In the genomic region with DNA sequence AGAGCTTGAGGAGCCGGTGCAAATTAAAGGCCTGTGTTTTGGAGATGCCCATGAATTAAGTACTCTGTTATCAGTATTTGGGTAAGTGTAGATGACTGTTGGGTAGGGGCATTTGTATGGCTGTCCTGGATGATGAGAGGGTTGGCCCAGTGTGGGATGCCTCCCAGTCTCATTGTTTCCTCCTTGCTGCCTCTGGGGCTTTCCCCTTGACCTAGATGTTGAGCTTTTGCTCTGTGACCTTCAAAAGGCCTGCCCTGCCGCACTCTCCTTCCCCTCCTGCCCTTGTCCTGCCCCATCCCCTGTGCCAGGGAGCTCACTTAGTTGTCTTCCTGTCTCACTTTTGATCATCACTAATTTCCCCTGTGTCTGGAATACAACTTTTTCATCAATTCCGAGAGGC, we compare ENCODE assay signal across 20 cellular contexts. TPM values are rescaled to one million over a fixed set of nuclear protein-coding genes. Genes with fewer than 3 reads are reported as not detected.
DNase-seq lines count a peak whose midpoint lies in the region; ATAC-seq lines count a peak whose summit lies in the region.
"Had no signal": no experiment of that assay in that cellular context is flagged by ENCODE, and none has a peak within 500 bp of the region (broad histone marks: within the 10 kb centered on the region; RNA-seq: fewer than 3 reads in every experiment).

No MANE protein-coding gene starts in this region.

- peak overlapping the region; percentile 26 to 99 (median 60); a peak in 20 of 22 replicates for H3K4me2 ChIP-seq in BLaER1 treated with 17β-estradiol and CSF1 and Interleukin-3, amounts not matched to agents 10 nM and 100 nM
- peak overlapping the region; percentile 32 for H3K4me2 ChIP-seq in skeletal muscle satellite cell (ENCODE audit: low read length)

- no peaks in the 10 kb centered on the region for H3K27me3 ChIP-seq in BLaER1 treated with 17β-estradiol and CSF1 and Interleukin-3, amounts not matched to agents 10 nM and 100 nM
- H3K27me3 ChIP-seq in skeletal muscle satellite cell (ENCODE audit: control insufficient read depth, insufficient read depth, low read length), result no peaks in the 10 kb centered on the region
- H3K27me3 ChIP-seq: gastrocnemius medialis, ovary, Peyer's patch had no signal

- peaks cover 31% of the 10 kb centered on the region for H3K36me3 Mint-ChIP-seq in activated T-helper 17 cell treated with anti-CD3 and anti-CD28 coated beads, Interleukin-2, amount 50 U/mL, for 72 hours (ENCODE audit: low read depth)

- peaks cover 0 to 1% (median 0%) of the 10 kb centered on the region in 11 experiments; a peak in 1 of 22 replicates for H3K9me3 ChIP-seq in BLaER1 treated with 17β-estradiol and CSF1 and Interleukin-3, amounts not matched to agents 10 nM and 100 nM (replicated peaks in 1 of 11)
- no peaks in the 10 kb centered on the region for H3K9me3 ChIP-seq in skeletal muscle satellite cell (replicated peaks; ENCODE audit: low read length)
- H3K9me3 ChIP-seq: gastrocnemius medialis, ovary, Peyer's patch had no signal

- H3K4me3 Mint-ChIP-seq in activated T-helper 17 cell treated with anti-CD3 and anti-CD28 coated beads, Interleukin-2, amount 50 U/mL, for 72 hours, result peak overlapping the region; percentile 81
- H3K4me3 Mint-ChIP-seq: CD8-positive, alpha-beta memory T cell; central memory CD8-positive, alpha-beta T cell; naive thymus-derived CD4-positive, alpha-beta T cell had no signal

- no peaks in the 10 kb centered on the region for H3K27me3 Mint-ChIP-seq in activated T-helper 17 cell treated with anti-CD3 and anti-CD28 coated beads, Interleukin-2, amount 50 U/mL, for 72 hours
- H3K27me3 Mint-ChIP-seq: CD8-positive, alpha-beta memory T cell; central memory CD8-positive, alpha-beta T cell; naive thymus-derived CD4-positive, alpha-beta T cell had no signal

- H3K36me3 ChIP-seq in BLaER1 treated with 17β-estradiol and CSF1 and Interleukin-3, amounts not matched to agents 10 nM and 100 nM, result peaks cover 7 to 82% (median 34%) of the 10 kb centered on the region in 11 experiments; a peak in 18 of 22 replicates
- H3K36me3 ChIP-seq in skeletal muscle satellite cell (ENCODE audit: insufficient read depth, low read length), result peaks cover 5% of the 10 kb centered on the region
- H3K36me3 ChIP-seq: gastrocnemius medialis, ovary, Peyer's patch had no signal

- H4K20me1 ChIP-seq in BLaER1 treated with 17β-estradiol and CSF1 and Interleukin-3, amounts not matched to agents 10 nM and 100 nM, result peaks cover 75 to 100% (median 98%) of the 10 kb centered on the region in 11 experiments; a peak in 20 of 22 replicates

- no peaks in the 10 kb centered on the region for H3K9me3 Mint-ChIP-seq in activated T-helper 17 cell treated with anti-CD3 and anti-CD28 coated beads, Interleukin-2, amount 50 U/mL, for 72 hours
- H3K9me3 Mint-ChIP-seq: CD8-positive, alpha-beta memory T cell; central memory CD8-positive, alpha-beta T cell; naive thymus-derived CD4-positive, alpha-beta T cell had no signal

- peak; percentile 27 to 47 for DNase-seq in activated CD4-positive, alpha-beta T cell treated with anti-CD3 and anti-CD28 coated beads, Interleukin-2, amount 50 U/mL, for 48 hours
- no peak for DNase-seq in activated CD4-positive, alpha-beta T cell treated with anti-CD3 and anti-CD28 coated beads, Interleukin-2, amount 50 U/mL, for 4 hours
- no peak for DNase-seq in mesenteric fat pad (ENCODE audit: low spot score)
- DNase-seq: activated CD4-positive, alpha-beta T cell treated with anti-CD3 and anti-CD28 coated beads, Interleukin-2, amount 50 U/mL, for 1 hour; anterior cingulate cortex; CD8-positive, alpha-beta memory T cell; DMS79; gastrocnemius medialis; MV-4-11; naive thymus-derived CD4-positive, alpha-beta T cell; NCI-H187; ovary; right cardiac atrium had no signal

- no peak overlapping the region for H3K9ac ChIP-seq in BLaER1 treated with 17β-estradiol and CSF1 and Interleukin-3, amounts not matched to agents 10 nM and 100 nM
- H3K9ac ChIP-seq in skeletal muscle satellite cell (ENCODE audit: low read depth, low read length), result no peak overlapping the region

- no peak overlapping the region for H3K27ac ChIP-seq in BLaER1 treated with 17β-estradiol and CSF1 and Interleukin-3, amounts not matched to agents 10 nM and 100 nM
- H3K27ac ChIP-seq: ovary, Peyer's patch had no signal

- peaks cover 43% of the 10 kb centered on the region for H3K4me1 Mint-ChIP-seq in activated T-helper 17 cell treated with anti-CD3 and anti-CD28 coated beads, Interleukin-2, amount 50 U/mL, for 72 hours

- peaks cover 24 to 77% (median 53%) of the 10 kb centered on the region in 10 experiments for H3K4me1 ChIP-seq in BLaER1 treated with 17β-estradiol and CSF1 and Interleukin-3, amounts not matched to agents 10 nM and 100 nM
- peaks cover 57% of the 10 kb centered on the region for H3K4me1 ChIP-seq in skeletal muscle satellite cell (ENCODE audit: control insufficient read depth, insufficient read depth, low read length)

- H3K4me3 ChIP-seq in BLaER1 treated with 17β-estradiol and CSF1 and Interleukin-3, amounts not matched to agents 10 nM and 100 nM, result no peak overlapping the region
- no peak overlapping the region for H3K4me3 ChIP-seq in skeletal muscle satellite cell (ENCODE audit: low read length)
- H3K4me3 ChIP-seq: gastrocnemius medialis, ovary, Peyer's patch had no signal

- peak overlapping the region; percentile 99 for H3K27ac Mint-ChIP-seq in activated T-helper 17 cell treated with anti-CD3 and anti-CD28 coated beads, Interleukin-2, amount 50 U/mL, for 72 hours

- peak; percentile 87 for ATAC-seq in activated T-helper 17 cell treated with anti-CD3 and anti-CD28 coated beads, Interleukin-2, amount 50 U/mL, for 72 hours (replicated peaks)
- ATAC-seq in HG03342 (IDR thresholded peaks at IDR 0.05; ENCODE audit: unreplicated experiment) (no peak), GM18868 (IDR thresholded peaks at IDR 0.05; ENCODE audit: unreplicated experiment) (no peak)
- ATAC-seq: gastrocnemius medialis; naive thymus-derived CD4-positive, alpha-beta T cell; right cardiac atrium had no signal

RNA-seq across cellular contexts. Expression of a gene that starts 10.0 kb away (rescaled TPM):
- 10 to 100 TPM; 49.7 to 53.6 TPM for total RNA-seq in activated T-helper 17 cell treated with anti-CD3 and anti-CD28 coated beads, Interleukin-2, amount 50 U/mL, for 72 hours
- total RNA-seq in skeletal muscle satellite cell (2012; rRNA removed), result 64.9 and 78.3 TPM in 2 replicates
- 144 TPM for total RNA-seq in mesenteric fat pad

Comparison
In these comparisons a context has a peak if more than half of its experiments do, and no peak if none do; other contexts are left out.
1. DNase-seq: peak in activated CD4-positive, alpha-beta T cell treated with anti-CD3 and anti-CD28 coated beads, Interleukin-2, amount 50 U/mL, for 48 hours (2 of 2); none in activated CD4-positive, alpha-beta T cell treated with anti-CD3 and anti-CD28 coated beads, Interleukin-2, amount 50 U/mL, for 4 hours (0 of 2) and mesenteric fat pad (single experiment).